ENCODE assay signal across 9 cellular contexts in genomic region chr18:10353791-10354190, GRCh38.
DNase-seq lines count a peak whose midpoint lies in the region; ATAC-seq, FAIRE-seq and TF ChIP-seq lines count a peak whose summit lies in the region.
"Had no signal": no experiment of that assay in that cellular context is flagged by ENCODE, and none has a peak within 500 bp of the region (broad histone marks: within the 10 kb centered on the region; RNA-seq: fewer than 3 reads in every experiment).

No MANE protein-coding gene starts in this region.

- no peak for TF ChIP-seq POLR2A in gastroesophageal sphincter (IDR thresholded peaks at IDR 0.05)

- H3K4me3 ChIP-seq in ascending aorta (no peak overlapping the region), gastroesophageal sphincter (no peak overlapping the region), skin epidermis (no peak overlapping the region)
- H3K4me3 ChIP-seq: ovary had no signal

- H3K27ac ChIP-seq in ascending aorta (peak overlapping the region; percentile 29 to 46), gastroesophageal sphincter (peak overlapping the region; percentile 43 to 69 (median 66)), skin epidermis (peak overlapping the region in 18 of 21 experiments; percentile 5 to 83 (median 48))

- H3K9me3 ChIP-seq in ascending aorta, result no peaks in the 10 kb centered on the region
- no peaks in the 10 kb centered on the region for H3K9me3 ChIP-seq in gastroesophageal sphincter
- H3K9me3 ChIP-seq: ovary had no signal

- no peak for TF ChIP-seq CTCF in ascending aorta (IDR thresholded peaks at IDR 0.05)
- no peak for TF ChIP-seq CTCF in gastroesophageal sphincter (IDR thresholded peaks at IDR 0.05)
- TF ChIP-seq CTCF in D721Med (IDR thresholded peaks at IDR 0.05; ENCODE audit: insufficient read depth, missing control alignments), result no peak
- no peak for TF ChIP-seq CTCF in GM10266 (IDR thresholded peaks at IDR 0.05; ENCODE audit: control insufficient read depth, insufficient read depth, low read depth, missing control alignments)

- intact Hi-C loops in ascending aorta (cut with DNase I), result loop anchor here (2.0 to 5.0 kb wide), 2 partner anchors 101 to 164 kb away; partner anchors contain the start of gene APCDD1

- peak; percentile 42 for ATAC-seq in gastroesophageal sphincter
- ATAC-seq in HG02759 (IDR thresholded peaks at IDR 0.05; ENCODE audit: unreplicated experiment), result no peak
- ATAC-seq in GM18858 (IDR thresholded peaks at IDR 0.05; ENCODE audit: unreplicated experiment), result no peak

- H3K36me3 ChIP-seq in ascending aorta (no peaks in the 10 kb centered on the region), gastroesophageal sphincter (no peaks in the 10 kb centered on the region)
- H3K36me3 ChIP-seq: ovary had no signal

- WGBS in gastroesophageal sphincter (ENCODE audit: low coverage in 1 of 2), 2 donors, result 56 to 92% methylated on average over 2 of the region's 2 CpGs

- H3K27me3 ChIP-seq in ascending aorta (no peaks in the 10 kb centered on the region), gastroesophageal sphincter (no peaks in the 10 kb centered on the region)
- H3K27me3 ChIP-seq: ovary had no signal

- no peak for FAIRE-seq in D721Med (lab: Jason Lieb, UNC)

- TF ChIP-seq EP300 in gastroesophageal sphincter (IDR thresholded peaks at IDR 0.05), result no peak

- H3K4me1 ChIP-seq in ascending aorta (peaks cover 0 to 10% of the 10 kb centered on the region in 2 donors), gastroesophageal sphincter (peaks cover 6 to 37% (median 8%) of the 10 kb centered on the region in 3 donors)

- DNase-seq in GM03348 (ENCODE audit: low spot score), result peak; percentile 64
- DNase-seq in ascending aorta (ENCODE audit: low spot score in 2 of 2), result no peak
- DNase-seq in D721Med (ENCODE audit: insufficient read length, low spot score), result no peak
- no peak for DNase-seq in GM10266 (ENCODE audit: extremely low spot score)
- DNase-seq: ovary had no signal
